Comparison of ENCODE assay signal across 8 cellular contexts in genomic region chr20:52379723-52380336, GRCh38.
A peak's percentile ranks its signal among the peaks of the same experiment; 100 is the strongest.
DNase-seq lines count a peak whose midpoint lies in the region; ATAC-seq and TF ChIP-seq lines count a peak whose summit lies in the region.

No MANE protein-coding gene starts in this region.

- no peaks in the 10 kb centered on the region for H3K9me3 ChIP-seq in CD8-positive, alpha-beta T cell (ENCODE audit: low read length)
- no peaks in the 10 kb centered on the region for H3K9me3 ChIP-seq in HCT116 (ENCODE audit: control insufficient read depth in 1 of 2, insufficient read depth in 1 of 2, low read depth in 1 of 2, low read length in 2 of 2)

- no peak overlapping the region for H3K4me3 ChIP-seq in CD8-positive, alpha-beta T cell (ENCODE audit: low read depth, low read length)
- H3K4me3 ChIP-seq in HCT116 (replicated peaks in 1 of 2; ENCODE audit: low read depth in 1 of 2, low read length in 2 of 2): no peak overlapping the region
- no peak overlapping the region for H3K4me3 ChIP-seq in WI38 (ENCODE audit: low read depth, low read length)

- no peaks in the 10 kb centered on the region for H3K36me3 ChIP-seq in CD8-positive, alpha-beta T cell (ENCODE audit: insufficient read depth, low read length)
- H3K36me3 ChIP-seq in HCT116 (ENCODE audit: control insufficient read depth in 1 of 2, insufficient read depth in 2 of 2, low read length in 2 of 2): no peaks in the 10 kb centered on the region

- peaks cover 13% of the 10 kb centered on the region for H3K4me1 ChIP-seq in CD8-positive, alpha-beta T cell (ENCODE audit: insufficient read depth, low read length)
- H3K4me1 ChIP-seq in HCT116 (ENCODE audit: control insufficient read depth in 1 of 2, insufficient read depth in 2 of 2, low read length in 2 of 2): no peaks in the 10 kb centered on the region

- H3K27ac Mint-ChIP-seq in CD8-positive, alpha-beta T cell: no peak overlapping the region

- peak; percentile 95 for TF ChIP-seq CTCF in CD8-positive, alpha-beta T cell (IDR thresholded peaks at IDR 0.05)
- peak; percentile 41 to 96 (median 93); a peak in 5 of 6 replicates for TF ChIP-seq CTCF in HCT116 (IDR thresholded peaks at IDR 0.05 in 2 of 3, conservative IDR thresholded peaks at IDR 0.05 in 1 of 3; ENCODE audit: borderline replicate concordance in 1 of 3, insufficient read depth in 1 of 3, low read depth in 2 of 3, low read length in 2 of 3)
- peak; percentile 95 for TF ChIP-seq CTCF in WI38 (IDR thresholded peaks at IDR 0.05; ENCODE audit: low read depth, low read length)

- peaks cover 3% of the 10 kb centered on the region for H3K9me3 Mint-ChIP-seq in CD8-positive, alpha-beta T cell

- peaks cover 19% of the 10 kb centered on the region for H3K4me1 Mint-ChIP-seq in CD8-positive, alpha-beta T cell (ENCODE audit: low read depth)

- ATAC-seq in CD8-positive, alpha-beta T cell: no peak
- ATAC-seq in HCT116: 0 out of 2 replicates have a peak, but pooled peaks have one; percentile 38
- ATAC-seq in GM19328 (IDR thresholded peaks at IDR 0.05; ENCODE audit: unreplicated experiment): no peak
- no peak for ATAC-seq in GM18517 (IDR thresholded peaks at IDR 0.05; ENCODE audit: unreplicated experiment)

- H3K27me3 ChIP-seq in CD8-positive, alpha-beta T cell (ENCODE audit: insufficient read depth, low read length): no peaks in the 10 kb centered on the region
- no peaks in the 10 kb centered on the region; the same call in 1 of the 2 replicates for H3K27me3 ChIP-seq in HCT116 (ENCODE audit: insufficient read depth, low read length)

- H3K9me2 ChIP-seq in HCT116 (ENCODE audit: insufficient read depth): no peaks in the 10 kb centered on the region

- BruUV-seq in HCT116 (replicated peaks; lab: Mats Ljungman, UMichigan): no TSS peak

- POLR2A ChIA-PET in CD8-positive, alpha-beta T cell (lab: Charles Lee): no interaction called here
- POLR2A ChIA-PET in HCT116 (lab: Charles Lee): no interaction called here

- intact Hi-C loops in CD8-positive, alpha-beta T cell (cut with DNase I, micrococcal nuclease): loop anchor here (1.0 to 10.0 kb wide), 5 partner anchors 30 to 137 kb away; no protein-coding TSS in a partner anchor
- intact Hi-C loops in HCT116 (cut with micrococcal nuclease): loop anchor here (2.0 to 5.0 kb wide), 3 partner anchors 67 to 251 kb away; no protein-coding TSS in a partner anchor

- TF ChIP-seq POLR2A in HCT116 (IDR thresholded peaks at IDR 0.05; ENCODE audit: borderline replicate concordance, extremely low read depth, insufficient read depth, insufficient read length): no peak

- H3K27me3 Mint-ChIP-seq in CD8-positive, alpha-beta T cell (ENCODE audit: low read depth): no peaks in the 10 kb centered on the region

- TF ChIP-seq RAD21 in HCT116 (IDR thresholded peaks at IDR 0.05; ENCODE audit: low read depth): peak; percentile 58

- H3K4me2 ChIP-seq in HCT116 (ENCODE audit: low read length): no peak overlapping the region

- peak in 5 of 7 experiments; percentile 5 to 62 (median 39) for DNase-seq in CD8-positive, alpha-beta T cell
- DNase-seq in HCT116 (ENCODE audit: low read depth, low spot score) (no peak), mucosa of gallbladder (ENCODE audit: low spot score) (peak; percentile 43), ureter (ENCODE audit: low spot score) (peak; percentile 46)
- DNase-seq in effector CD8-positive, alpha-beta T cell (lab: John Stamatoyannopoulos, UW): peak; percentile 3

- no peaks in the 10 kb centered on the region for H4K20me1 ChIP-seq in HCT116 (ENCODE audit: insufficient read depth)

- CTCF ChIA-PET in CD8-positive, alpha-beta T cell (lab: Charles Lee): interaction anchor here (0.6 to 3.8 kb wide), 10 partner anchors 8 to 1099 kb away, joined by 3 to 15 read pairs (median 3); no protein-coding TSS in a partner anchor
- CTCF ChIA-PET in HCT116 (lab: Charles Lee): no interaction called here

- no peaks in the 10 kb centered on the region for H3K36me3 Mint-ChIP-seq in CD8-positive, alpha-beta T cell

- no peak overlapping the region for H3K4me3 Mint-ChIP-seq in CD8-positive, alpha-beta T cell

- H2AFZ ChIP-seq in HCT116 (ENCODE audit: low read depth, low read length, poor library complexity, severe bottlenecking): no peak overlapping the region

- no peak overlapping the region for H3K9ac ChIP-seq in HCT116 (ENCODE audit: low read length)

- RAD21 ChIA-PET in HCT116 (lab: Charles Lee; ENCODE audit: low non-redundant PET in 1 of 2, low total read pairs in 2 of 2, uncharacterized antibody in 2 of 2, unreplicated experiment in 2 of 2): no interaction called here

- no peaks in the 10 kb centered on the region for H3K79me2 ChIP-seq in HCT116 (ENCODE audit: insufficient read depth, low read length)

- no peak overlapping the region for H3K27ac ChIP-seq in CD8-positive, alpha-beta T cell (ENCODE audit: low read depth, low read length)
- H3K27ac ChIP-seq in HCT116 (ENCODE audit: low read depth, low read length): no peak overlapping the region

TF ChIP-seq in HCT116, 20 proteins besides CTCF, POLR2A, EP300 and RAD21:
- TF ChIP-seq POLR2AphosphoS5 (IDR thresholded peaks at IDR 0.05; ENCODE audit: low read depth, low read length): no peak
- TF ChIP-seq MAX (IDR thresholded peaks at IDR 0.05): no peak
- TF ChIP-seq TCF7L2 (IDR thresholded peaks at IDR 0.05; ENCODE audit: borderline replicate concordance, extremely low read depth, insufficient read depth, insufficient read length): no peak
- TF ChIP-seq ZBTB33 (IDR thresholded peaks at IDR 0.05; ENCODE audit: extremely low read depth, insufficient replicate concordance, low read length): no peak
- no peak for TF ChIP-seq EZH2phosphoT487 (IDR thresholded peaks at IDR 0.05; ENCODE audit: borderline replicate concordance)
